ENCODE assay signal across 15 cellular contexts in genomic region chr4:6076391-6076790, GRCh38. TPM values are rescaled to one million over a fixed set of nuclear protein-coding genes. Genes with fewer than 3 reads are reported as not detected.
DNase-seq lines count a peak whose midpoint lies in the region; ATAC-seq and TF ChIP-seq lines count a peak whose summit lies in the region.
"Had no signal": no experiment of that assay in that cellular context is flagged by ENCODE, and none has a peak within 500 bp of the region (broad histone marks: within the 10 kb centered on the region; RNA-seq: fewer than 3 reads in every experiment).

No MANE protein-coding gene starts in this region.

- 69 to 82% methylated on average over 1 of the region's 1 CpG for WGBS in testis, 2 donors

- H3K4me3 ChIP-seq in Panc1 (ENCODE audit: low read depth in 2 of 2, low read length in 2 of 2): no peak overlapping the region
- no peak overlapping the region for H3K4me3 ChIP-seq in testis
- H3K4me3 ChIP-seq: SK-N-MC had no signal

- CTCF ChIA-PET in Panc1 (lab: Charles Lee): no interaction called here

- H3K4me3 Mint-ChIP-seq in activated CD4-positive, alpha-beta T cell treated with anti-CD3 and anti-CD28 coated beads, Interleukin-2, amount 10 ng/mL, durations not matched to agents 24 days and 14 days: no peak overlapping the region
- no peak overlapping the region for H3K4me3 Mint-ChIP-seq in osteocyte (ENCODE audit: unreplicated experiment)
- H3K4me3 Mint-ChIP-seq: activated T-cell treated with anti-CD3 and anti-CD28 coated beads, Interleukin-2, amount 50 U/mL, for 4 hours had no signal

- no peak overlapping the region for H3K27ac Mint-ChIP-seq in activated CD4-positive, alpha-beta T cell treated with anti-CD3 and anti-CD28 coated beads, Interleukin-2, amount 10 ng/mL, durations not matched to agents 24 days and 14 days
- no peak overlapping the region for H3K27ac Mint-ChIP-seq in osteocyte (ENCODE audit: unreplicated experiment)

- no peaks in the 10 kb centered on the region for H3K36me3 ChIP-seq in Panc1 (ENCODE audit: control insufficient read depth, insufficient read depth, low read length)
- no peaks in the 10 kb centered on the region for H3K36me3 ChIP-seq in testis (ENCODE audit: low read depth, missing control alignments)

- no peak for TF ChIP-seq POLR2A in testis (IDR thresholded peaks at IDR 0.05)

- DNase-seq in activated CD4-positive, alpha-beta T cell treated with anti-CD3 and anti-CD28 coated beads, Interleukin-2, amount 10 ng/mL, durations not matched to agents 24 days and 14 days: peak; percentile 64
- DNase-seq in activated CD4-positive, alpha-beta T cell treated with anti-CD3 and anti-CD28 coated beads for 4 hours: no peak
- DNase-seq in GM13977 (ENCODE audit: low spot score) (peak; percentile 34), Panc1 (ENCODE audit: low read depth, low spot score) (no peak), osteocyte (ENCODE audit: extremely low spot score, unreplicated experiment) (no peak), NCI-H524 treated with DMSO at 0.1 percent for 48 hours (lab: John Stamatoyannopoulos, UW) (no peak), NCI-H526 treated with DMSO at 0.1 percent for 48 hours (lab: John Stamatoyannopoulos, UW) (no peak), testis (no peak)
- DNase-seq: activated T-cell treated with anti-CD3 and anti-CD28 coated beads, Interleukin-2, amount 50 U/mL, for 4 hours; DMS79 treated with DMSO at 0.1 percent for 48 hours; kidney; NCI-H1694 treated with DMSO at 0.1 percent for 48 hours had no signal

- no peaks in the 10 kb centered on the region for H3K27me3 Mint-ChIP-seq in activated CD4-positive, alpha-beta T cell treated with anti-CD3 and anti-CD28 coated beads, Interleukin-2, amount 10 ng/mL, durations not matched to agents 24 days and 14 days
- H3K27me3 Mint-ChIP-seq in osteocyte (ENCODE audit: unreplicated experiment): peaks cover 16% of the 10 kb centered on the region

- peaks cover 21% of the 10 kb centered on the region for H3K36me3 Mint-ChIP-seq in activated CD4-positive, alpha-beta T cell treated with anti-CD3 and anti-CD28 coated beads, Interleukin-2, amount 10 ng/mL, durations not matched to agents 24 days and 14 days (ENCODE audit: low read depth)
- H3K36me3 Mint-ChIP-seq in osteocyte (ENCODE audit: unreplicated experiment): no peaks in the 10 kb centered on the region

- intact Hi-C loops in activated CD4-positive, alpha-beta T cell treated with anti-CD3 and anti-CD28 coated beads, Interleukin-2, amount 10 ng/mL, durations not matched to agents 24 days and 14 days (cut with micrococcal nuclease): no loop called here
- intact Hi-C loops in Panc1 (cut with micrococcal nuclease; ENCODE audit: unreplicated experiment): no loop called here
- intact Hi-C loops in testis (cut with DNase I; ENCODE audit: low total_unique reads): no loop called here

- H3K27ac ChIP-seq in Panc1 (ENCODE audit: low read length) (no peak overlapping the region), testis (no peak overlapping the region)
- H3K27ac ChIP-seq: SK-N-MC had no signal

- TF ChIP-seq CTCF in GM13977 (IDR thresholded peaks at IDR 0.05; ENCODE audit: extremely low read depth, insufficient read depth, missing control alignments) (peak; percentile 52), Panc1 (IDR thresholded peaks at IDR 0.05) (0 out of 2 replicates have a peak, but pooled peaks have one; percentile 35), osteocyte (IDR thresholded peaks at IDR 0.05) (peak; percentile 8), testis (IDR thresholded peaks at IDR 0.05) (no peak)

- H3K27me3 ChIP-seq in Panc1 (ENCODE audit: control insufficient read depth, insufficient read depth, low read length) (no peaks in the 10 kb centered on the region; the same call in 1 of the 2 replicates), testis (no peaks in the 10 kb centered on the region)

- no peaks in the 10 kb centered on the region for H3K9me3 Mint-ChIP-seq in activated CD4-positive, alpha-beta T cell treated with anti-CD3 and anti-CD28 coated beads, Interleukin-2, amount 10 ng/mL, durations not matched to agents 24 days and 14 days
- no peaks in the 10 kb centered on the region for H3K9me3 Mint-ChIP-seq in osteocyte (ENCODE audit: unreplicated experiment)
- H3K9me3 Mint-ChIP-seq: activated T-cell treated with anti-CD3 and anti-CD28 coated beads, Interleukin-2, amount 50 U/mL, for 4 hours had no signal

- H3K9me3 ChIP-seq in Panc1 (ENCODE audit: control insufficient read depth, insufficient read depth, low read depth, low read length): no peaks in the 10 kb centered on the region
- no peaks in the 10 kb centered on the region for H3K9me3 ChIP-seq in testis

- H3K4me1 Mint-ChIP-seq in activated CD4-positive, alpha-beta T cell treated with anti-CD3 and anti-CD28 coated beads, Interleukin-2, amount 10 ng/mL, durations not matched to agents 24 days and 14 days: no peaks in the 10 kb centered on the region
- H3K4me1 Mint-ChIP-seq in osteocyte (ENCODE audit: unreplicated experiment): no peaks in the 10 kb centered on the region

- H3K4me1 ChIP-seq in Panc1 (ENCODE audit: control insufficient read depth, insufficient read depth, low read length) (no peaks in the 10 kb centered on the region), testis (no peaks in the 10 kb centered on the region)

- no TSS peak for BruUV-seq in Panc1 (replicated peaks; lab: Mats Ljungman, UMichigan)

- in situ Hi-C loops in GM13977 (cut with MboI; ENCODE audit: low pct_unique_long_range_greater_than_20kb, low sequenced_read_pairs, unreplicated experiment) (no loop called here), Panc1 (cut with HindIII; ENCODE audit: low pct_unique_long_range_greater_than_20kb, low sequenced_read_pairs) (no loop called here)

- POLR2A ChIA-PET in Panc1 (lab: Charles Lee): no interaction called here

- ATAC-seq in Panc1: no peak
- ATAC-seq: activated T-cell treated with anti-CD3 and anti-CD28 coated beads, Interleukin-2, amount 50 U/mL, for 4 hours had no signal

RNA-seq across cellular contexts. Expression of gene C4orf50, which starts 58.2 kb away (rescaled TPM):
- total RNA-seq in activated CD4-positive, alpha-beta T cell treated with anti-CD3 and anti-CD28 coated beads, Interleukin-2, amount 10 ng/mL, durations not matched to agents 24 days and 14 days: 0.16 and 0.21 TPM in 2 replicates
- total RNA-seq in Panc1 (2021; ENCODE audit: unreplicated experiment): under 0.01 TPM
- not detected for polyA plus RNA-seq in Panc1 (2012; ENCODE audit: insufficient read length)
- not detected in 2 replicates for total RNA-seq in osteocyte
- 1 to 10 TPM; 1.8 to 2.7 TPM for total RNA-seq in testis
- 1.1 TPM for polyA plus RNA-seq in testis (ENCODE audit: insufficient read depth, low read depth, low replicate concordance)
- total RNA-seq: glomerular endothelial cell, posterior vena cava had no signal

Comparison
In these comparisons a context has a peak if more than half of its experiments do, and no peak if none do; other contexts are left out.
1. DNase-seq: peak in activated CD4-positive, alpha-beta T cell treated with anti-CD3 and anti-CD28 coated beads, Interleukin-2, amount 10 ng/mL, durations not matched to agents 24 days and 14 days (single experiment) and GM13977 (single experiment); none in activated CD4-positive, alpha-beta T cell treated with anti-CD3 and anti-CD28 coated beads for 4 hours (0 of 2), Panc1 (single experiment), osteocyte (single experiment), NCI-H524 treated with DMSO at 0.1 percent for 48 hours (single experiment), NCI-H526 treated with DMSO at 0.1 percent for 48 hours (single experiment) and testis (single experiment).
2. CTCF ChIP-seq: peak in GM13977 (single experiment), Panc1 (single experiment) and osteocyte (single experiment); none in testis (0 of 3).